Comparison of ENCODE assay signal across 10 cellular contexts in genomic region chr1:145768004-145768403, GRCh38. TPM values are rescaled to one million over a fixed set of nuclear protein-coding genes. Genes with fewer than 3 reads are reported as not detected.
"Had no signal": no experiment of that assay in that cellular context is flagged by ENCODE, and none has a peak within 500 bp of the region (broad histone marks: within the 10 kb centered on the region; RNA-seq: fewer than 3 reads in every experiment).

No MANE protein-coding gene starts in this region.

RNA-seq across cellular contexts. Expression of gene CD160, which starts 48.7 kb away (rescaled TPM):
- total RNA-seq: activated CD4-positive, alpha-beta T cell treated with anti-CD3 and anti-CD28 coated beads, Interleukin-2, amount 10 ng/mL, durations not matched to agents 24 days and 14 days; activated naive CD4-positive, alpha-beta T cell treated with anti-CD3 and anti-CD28 coated beads for 36 hours; activated T-helper 1 cell treated with anti-CD3 and anti-CD28 coated beads, Interleukin-12 subunit alpha, Interleukin-12 subunit beta, Interleukin-2, Interleukin-4 antibody, amounts not matched to agents 30 ng/mL and 10 ng/mL and 1 ng/mL, durations not matched to agents 14 hours and 24 hours and 36 hours; activated T-helper 2 cell treated with anti-CD3 and anti-CD28 coated beads, Interferon-gamma antibody, Interleukin-2, Interleukin-4, amounts not matched to agents 10 μg/mL and 5 μg/mL and 100 μg/mL, durations not matched to agents 14 hours and 24 hours and 36 hours; body of pancreas; chondrocyte; dermis blood vessel endothelial cell; esophagus squamous epithelium; fibroblast of lung; glomerular endothelial cell had no signal
- polyA plus RNA-seq: fibroblast of lung had no signal
